In the genomic region with DNA sequence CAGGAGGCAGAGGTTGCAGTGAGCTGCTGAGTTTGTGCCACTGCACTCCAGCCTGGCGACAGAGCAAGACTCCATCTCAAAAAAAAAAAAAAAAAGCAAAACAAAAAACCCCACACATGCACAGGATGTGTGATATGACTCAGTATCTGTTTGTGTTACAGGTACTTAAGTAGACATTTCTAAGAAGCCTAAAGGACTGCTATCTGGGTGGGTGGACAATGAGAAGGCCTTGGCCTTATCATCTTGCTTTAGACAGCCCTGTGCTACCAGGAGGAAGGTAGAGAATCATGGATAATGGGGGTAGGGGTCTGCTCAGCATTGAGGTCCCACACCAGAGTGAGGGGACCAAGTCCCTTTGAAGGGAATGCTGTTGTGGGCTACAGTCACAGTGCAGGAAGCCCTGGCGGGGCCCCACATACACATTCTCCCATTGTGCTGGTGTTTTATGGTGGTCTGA, we compare ENCODE assay signal across 9 cellular contexts. TPM values are rescaled to one million over a fixed set of nuclear protein-coding genes. Genes with fewer than 3 reads are reported as not detected.
A peak's percentile ranks its signal among the peaks of the same experiment; 100 is the strongest.
DNase-seq lines count a peak whose midpoint lies in the region; ATAC-seq lines count a peak whose summit lies in the region.
"Had no signal": no experiment of that assay in that cellular context is flagged by ENCODE, and none has a peak within 500 bp of the region (broad histone marks: within the 10 kb centered on the region; RNA-seq: fewer than 3 reads in every experiment).

No MANE protein-coding gene starts in this region.

- peak; percentile 24 for DNase-seq in activated gamma-delta T cell treated with Interleukin-2 at 50 U/mL for 16 hours
- DNase-seq in activated gamma-delta T cell (lab: John Stamatoyannopoulos, UW) = no peak
- no peak for DNase-seq in activated naive CD8-positive, alpha-beta T cell treated with anti-CD3 and anti-CD28 coated beads, Interleukin-2, amount 50 U/mL, for 24 hours
- DNase-seq in stimulated activated naive CD8-positive, alpha-beta T cell treated with anti-CD3 and anti-CD28 coated beads, Interleukin-15, Interleukin-2, amounts not matched to agents 100 U/mL and 50 U/mL, for 24 hours = no peak
- DNase-seq in SKM-1 (lab: John Stamatoyannopoulos, UW; ENCODE audit: unreplicated experiment) = no peak
- no peak for DNase-seq in left lobe of liver (ENCODE audit: low spot score)
- DNase-seq: NCI-H1436 had no signal

- peak overlapping the region; percentile 16 for H3K4me3 Mint-ChIP-seq in activated naive CD8-positive, alpha-beta T cell treated with anti-CD3 and anti-CD28 coated beads, Interleukin-2, amount 50 U/mL, for 24 hours

- H3K36me3 Mint-ChIP-seq in activated naive CD8-positive, alpha-beta T cell treated with anti-CD3 and anti-CD28 coated beads, Interleukin-2, amount 50 U/mL, for 24 hours (ENCODE audit: low read depth) = peaks cover 36% of the 10 kb centered on the region

- no peaks in the 10 kb centered on the region for H3K27me3 Mint-ChIP-seq in activated naive CD8-positive, alpha-beta T cell treated with anti-CD3 and anti-CD28 coated beads, Interleukin-2, amount 50 U/mL, for 24 hours

- H3K27ac Mint-ChIP-seq in activated naive CD8-positive, alpha-beta T cell treated with anti-CD3 and anti-CD28 coated beads, Interleukin-2, amount 50 U/mL, for 24 hours = peak overlapping the region; percentile 71

- H3K4me1 Mint-ChIP-seq in activated naive CD8-positive, alpha-beta T cell treated with anti-CD3 and anti-CD28 coated beads, Interleukin-2, amount 50 U/mL, for 24 hours = peaks cover 86% of the 10 kb centered on the region

- H3K9me3 Mint-ChIP-seq in activated naive CD8-positive, alpha-beta T cell treated with anti-CD3 and anti-CD28 coated beads, Interleukin-2, amount 50 U/mL, for 24 hours = no peaks in the 10 kb centered on the region

- peak; percentile 44 for ATAC-seq in HG02973 (IDR thresholded peaks at IDR 0.05; ENCODE audit: unreplicated experiment)
- peak; percentile 80 for ATAC-seq in activated naive CD8-positive, alpha-beta T cell treated with anti-CD3 and anti-CD28 coated beads, Interleukin-2, amount 50 U/mL, for 24 hours
- peak; percentile 77 for ATAC-seq in stimulated activated naive CD8-positive, alpha-beta T cell treated with anti-CD3 and anti-CD28 coated beads, Interleukin-15, Interleukin-2, amounts not matched to agents 100 U/mL and 50 U/mL, for 24 hours
- ATAC-seq in left lobe of liver = no peak
- no peak for ATAC-seq in GM21423 (IDR thresholded peaks at IDR 0.05; ENCODE audit: unreplicated experiment)

RNA-seq across cellular contexts. Expression of a gene that starts 26.7 kb away (rescaled TPM):
- total RNA-seq in left lobe of liver = 4.2 TPM

RNA-seq across cellular contexts. Expression of a gene that starts 57.6 kb away (rescaled TPM):
- total RNA-seq in left lobe of liver = 34.7 TPM

Comparison
In these comparisons a context has a peak if more than half of its experiments do, and no peak if none do; other contexts are left out.
1. ATAC-seq: peak in HG02973 (single experiment), activated naive CD8-positive, alpha-beta T cell treated with anti-CD3 and anti-CD28 coated beads, Interleukin-2, amount 50 U/mL, for 24 hours (single experiment) and stimulated activated naive CD8-positive, alpha-beta T cell treated with anti-CD3 and anti-CD28 coated beads, Interleukin-15, Interleukin-2, amounts not matched to agents 100 U/mL and 50 U/mL, for 24 hours (single experiment); none in left lobe of liver (single experiment) and GM21423 (single experiment).